ENCODE assay signal across 1 cellular context in genomic region chr20:64238115-64238825, GRCh38.
A peak's percentile ranks its signal among the peaks of the same experiment; 100 is the strongest.
TF ChIP-seq lines count a peak whose summit lies in the region.

No MANE protein-coding gene starts in this region.

TF ChIP-seq in HepG2, 621 proteins besides CTCF, POLR2A, EP300 and RAD21 (continued from another document):
- TF ChIP-seq TARDBP (CRISPR knock-in tag; IDR thresholded peaks at IDR 0.05) (peak; percentile 71; the same call in 1 of the 2 replicates), LRRFIP1 (CRISPR knock-in tag; conservative IDR thresholded peaks at IDR 0.05) (no peak), CREM (IDR thresholded peaks at IDR 0.05) (peak; percentile 48; the same call in 1 of the 2 replicates), CREM (CRISPR knock-in tag; IDR thresholded peaks at IDR 0.05) (no peak), HNRNPUL1 (IDR thresholded peaks at IDR 0.05; ENCODE audit: low read depth, low read length) (no peak), CBX5 (CRISPR knock-in tag; IDR thresholded peaks at IDR 0.05; ENCODE audit: borderline replicate concordance) (no peak; the same call in 1 of the 2 replicates)
